2 cellular contexts compared by ENCODE assay signal in the genomic region with DNA sequence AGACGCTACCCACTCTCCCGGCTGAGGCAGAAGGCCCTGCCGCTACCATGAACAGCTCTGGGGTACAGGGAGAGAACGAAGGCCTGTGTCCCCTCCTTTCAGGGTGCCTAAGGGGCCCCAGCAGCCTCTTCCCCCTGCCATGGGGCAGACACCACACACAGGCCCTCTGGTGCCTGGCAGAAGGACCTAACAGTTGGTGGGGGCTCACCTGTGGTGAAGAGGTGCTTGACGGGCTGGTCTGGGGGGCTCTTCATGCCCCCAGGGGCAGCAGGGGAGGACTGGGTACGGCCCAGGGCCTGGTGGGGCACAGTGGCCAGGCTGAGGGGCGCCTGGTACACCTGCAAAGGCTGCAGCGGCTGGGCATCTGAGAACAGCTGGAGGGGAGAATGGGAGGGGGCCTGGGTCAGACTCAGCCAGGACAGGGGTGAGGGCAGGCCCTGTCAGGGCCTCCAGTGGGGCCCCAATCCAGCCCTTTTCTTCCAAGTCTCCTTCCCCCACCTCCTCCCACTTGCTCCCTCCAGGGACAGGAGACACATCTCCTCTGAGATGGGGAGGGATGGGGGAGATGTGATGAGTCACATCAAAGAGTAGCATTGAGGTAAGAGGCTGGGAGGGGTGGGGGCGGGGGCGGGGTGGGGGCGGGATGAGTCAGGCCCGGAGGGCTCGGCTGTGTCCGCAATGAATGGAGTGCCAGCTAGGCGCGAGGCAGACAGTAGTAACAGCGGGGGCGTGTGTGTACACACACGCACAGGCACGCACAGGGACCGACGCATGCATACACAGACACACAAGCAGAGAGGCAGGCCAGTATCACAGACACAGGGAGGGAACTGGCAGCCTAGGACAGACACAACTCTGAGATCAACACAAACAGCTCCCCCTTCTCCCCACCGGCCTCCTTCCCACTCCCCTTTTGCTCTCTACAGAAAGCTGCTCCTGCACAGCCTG.
A peak's percentile ranks its signal among the peaks of the same experiment; 100 is the strongest.
TF ChIP-seq lines count a peak whose summit lies in the region.

No MANE protein-coding gene starts in this region.

TF ChIP-seq in IMR-90, 13 proteins besides CTCF, POLR2A, EP300 and RAD21:
- peak; percentile 14; the same call in 1 of the 2 replicates for TF ChIP-seq SMC3 (IDR thresholded peaks at IDR 0.05; ENCODE audit: low read depth, low read length)
- no peak for TF ChIP-seq RFX5 (IDR thresholded peaks at IDR 0.05; ENCODE audit: low read depth, low read length)
- TF ChIP-seq, protein P1, sequence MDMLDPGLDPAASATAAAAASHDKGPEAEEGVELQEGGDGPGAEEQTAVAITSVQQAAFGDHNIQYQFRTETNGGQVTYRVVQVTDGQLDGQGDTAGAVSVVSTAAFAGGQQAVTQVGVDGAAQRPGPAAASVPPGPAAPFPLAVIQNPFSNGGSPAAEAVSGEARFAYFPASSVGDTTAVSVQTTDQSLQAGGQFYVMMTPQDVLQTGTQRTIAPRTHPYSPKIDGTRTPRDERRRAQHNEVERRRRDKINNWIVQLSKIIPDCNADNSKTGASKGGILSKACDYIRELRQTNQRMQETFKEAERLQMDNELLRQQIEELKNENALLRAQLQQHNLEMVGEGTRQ (IDR thresholded peaks at IDR 0.05; ENCODE audit: low read depth, low read length), result no peak
- TF ChIP-seq BHLHE40 (IDR thresholded peaks at IDR 0.05; ENCODE audit: low read depth, low read length), result peak; percentile 92
- peak; percentile 93 for TF ChIP-seq MXI1 (IDR thresholded peaks at IDR 0.05; ENCODE audit: borderline replicate concordance, low read depth, low read length)
- peak; percentile 95 for TF ChIP-seq MAZ (IDR thresholded peaks at IDR 0.05; ENCODE audit: borderline replicate concordance, low read depth, low read length)
- TF ChIP-seq FOS (IDR thresholded peaks at IDR 0.05; ENCODE audit: low read depth, low read length), result peak; percentile 85
- TF ChIP-seq MAFK (IDR thresholded peaks at IDR 0.05; ENCODE audit: low read depth, low read length), result no peak
- TF ChIP-seq, protein P2, sequence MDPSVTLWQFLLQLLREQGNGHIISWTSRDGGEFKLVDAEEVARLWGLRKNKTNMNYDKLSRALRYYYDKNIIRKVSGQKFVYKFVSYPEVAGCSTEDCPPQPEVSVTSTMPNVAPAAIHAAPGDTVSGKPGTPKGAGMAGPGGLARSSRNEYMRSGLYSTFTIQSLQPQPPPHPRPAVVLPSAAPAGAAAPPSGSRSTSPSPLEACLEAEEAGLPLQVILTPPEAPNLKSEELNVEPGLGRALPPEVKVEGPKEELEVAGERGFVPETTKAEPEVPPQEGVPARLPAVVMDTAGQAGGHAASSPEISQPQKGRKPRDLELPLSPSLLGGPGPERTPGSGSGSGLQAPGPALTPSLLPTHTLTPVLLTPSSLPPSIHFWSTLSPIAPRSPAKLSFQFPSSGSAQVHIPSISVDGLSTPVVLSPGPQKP (IDR thresholded peaks at IDR 0.05; ENCODE audit: borderline replicate concordance, low read depth, low read length), result no peak
- TF ChIP-seq NFE2L2 (IDR thresholded peaks at IDR 0.05; ENCODE audit: low read depth, low read length), result no peak; the same call in 1 of the 2 replicates
- no peak; the same call in 1 of the 2 replicates for TF ChIP-seq CHD1 (IDR thresholded peaks at IDR 0.05; ENCODE audit: low read depth, low read length)
- no peak for TF ChIP-seq RCOR1 (IDR thresholded peaks at IDR 0.05; ENCODE audit: insufficient replicate concordance, low read length)
- TF ChIP-seq CEBPB (IDR thresholded peaks at IDR 0.05; ENCODE audit: low read depth, low read length), result peak; percentile 66

TF ChIP-seq in H1, 55 proteins besides CTCF, POLR2A, EP300 and RAD21:
- TF ChIP-seq TCF12 (IDR thresholded peaks at IDR 0.05; ENCODE audit: low read depth, low read length), result no peak
- peak; percentile 61; the same call in 1 of the 2 replicates for TF ChIP-seq JUND (IDR thresholded peaks at IDR 0.05; ENCODE audit: low read length)
- no peak for TF ChIP-seq GABPA (IDR thresholded peaks at IDR 0.05; ENCODE audit: borderline replicate concordance, insufficient read depth, low read length)
- TF ChIP-seq MAFK (IDR thresholded peaks at IDR 0.05; ENCODE audit: low read depth, low read length), result no peak
- no peak for TF ChIP-seq PHF8 (conservative IDR thresholded peaks at IDR 0.05; ENCODE audit: low read depth, low read length)
- no peak for TF ChIP-seq RNF2 (IDR thresholded peaks at IDR 0.05; ENCODE audit: borderline replicate concordance, low read depth, low read length, missing control alignments, poor library complexity, severe bottlenecking)
- TF ChIP-seq CTBP2 (IDR thresholded peaks at IDR 0.05; ENCODE audit: borderline replicate concordance, insufficient read depth, insufficient read length, low read length), result no peak
- TF ChIP-seq RBBP5 (IDR thresholded peaks at IDR 0.05; ENCODE audit: borderline replicate concordance, low read depth, low read length), result 0 out of 2 replicates have a peak, but pooled peaks have one; percentile 66
- TF ChIP-seq SAP30 (IDR thresholded peaks at IDR 0.05; ENCODE audit: insufficient read depth, insufficient replicate concordance, low read length), result no peak
- peak; percentile 68 for TF ChIP-seq SP1 (IDR thresholded peaks at IDR 0.05; ENCODE audit: low read depth, low read length)
- no peak for TF ChIP-seq SP2 (IDR thresholded peaks at IDR 0.05; ENCODE audit: low read length)
- TF ChIP-seq RXRA (IDR thresholded peaks at IDR 0.05; ENCODE audit: insufficient read depth, low read depth, low read length), result no peak
- no peak for TF ChIP-seq KDM5A (IDR thresholded peaks at IDR 0.05; ENCODE audit: low read length)
- 0 out of 4 replicates have a peak, but pooled peaks have one; percentile 12 to 20 for TF ChIP-seq SIN3A (conservative IDR thresholded peaks at IDR 0.05 in 1 of 2, IDR thresholded peaks at IDR 0.05 in 1 of 2; ENCODE audit: low read depth in 1 of 2, low read length in 2 of 2)
- TF ChIP-seq CEBPB (IDR thresholded peaks at IDR 0.05; ENCODE audit: low read depth, low read length), result no peak
- TF ChIP-seq HDAC6 (IDR thresholded peaks at IDR 0.05; ENCODE audit: low read depth, low read length), result no peak
- TF ChIP-seq TBP (IDR thresholded peaks at IDR 0.05; ENCODE audit: low read depth, low read length), result no peak
- TF ChIP-seq, protein P3, sequence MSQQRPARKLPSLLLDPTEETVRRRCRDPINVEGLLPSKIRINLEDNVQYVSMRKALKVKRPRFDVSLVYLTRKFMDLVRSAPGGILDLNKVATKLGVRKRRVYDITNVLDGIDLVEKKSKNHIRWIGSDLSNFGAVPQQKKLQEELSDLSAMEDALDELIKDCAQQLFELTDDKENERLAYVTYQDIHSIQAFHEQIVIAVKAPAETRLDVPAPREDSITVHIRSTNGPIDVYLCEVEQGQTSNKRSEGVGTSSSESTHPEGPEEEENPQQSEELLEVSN (IDR thresholded peaks at IDR 0.05), result no peak
- no peak for TF ChIP-seq ASH2L (IDR thresholded peaks at IDR 0.05; ENCODE audit: low read length)
- no peak for TF ChIP-seq TAF1 (IDR thresholded peaks at IDR 0.05; ENCODE audit: low read depth, low read length)
- no peak for TF ChIP-seq CBX5 (IDR thresholded peaks at IDR 0.05; ENCODE audit: low read depth, low read length)
- TF ChIP-seq, protein P4, sequence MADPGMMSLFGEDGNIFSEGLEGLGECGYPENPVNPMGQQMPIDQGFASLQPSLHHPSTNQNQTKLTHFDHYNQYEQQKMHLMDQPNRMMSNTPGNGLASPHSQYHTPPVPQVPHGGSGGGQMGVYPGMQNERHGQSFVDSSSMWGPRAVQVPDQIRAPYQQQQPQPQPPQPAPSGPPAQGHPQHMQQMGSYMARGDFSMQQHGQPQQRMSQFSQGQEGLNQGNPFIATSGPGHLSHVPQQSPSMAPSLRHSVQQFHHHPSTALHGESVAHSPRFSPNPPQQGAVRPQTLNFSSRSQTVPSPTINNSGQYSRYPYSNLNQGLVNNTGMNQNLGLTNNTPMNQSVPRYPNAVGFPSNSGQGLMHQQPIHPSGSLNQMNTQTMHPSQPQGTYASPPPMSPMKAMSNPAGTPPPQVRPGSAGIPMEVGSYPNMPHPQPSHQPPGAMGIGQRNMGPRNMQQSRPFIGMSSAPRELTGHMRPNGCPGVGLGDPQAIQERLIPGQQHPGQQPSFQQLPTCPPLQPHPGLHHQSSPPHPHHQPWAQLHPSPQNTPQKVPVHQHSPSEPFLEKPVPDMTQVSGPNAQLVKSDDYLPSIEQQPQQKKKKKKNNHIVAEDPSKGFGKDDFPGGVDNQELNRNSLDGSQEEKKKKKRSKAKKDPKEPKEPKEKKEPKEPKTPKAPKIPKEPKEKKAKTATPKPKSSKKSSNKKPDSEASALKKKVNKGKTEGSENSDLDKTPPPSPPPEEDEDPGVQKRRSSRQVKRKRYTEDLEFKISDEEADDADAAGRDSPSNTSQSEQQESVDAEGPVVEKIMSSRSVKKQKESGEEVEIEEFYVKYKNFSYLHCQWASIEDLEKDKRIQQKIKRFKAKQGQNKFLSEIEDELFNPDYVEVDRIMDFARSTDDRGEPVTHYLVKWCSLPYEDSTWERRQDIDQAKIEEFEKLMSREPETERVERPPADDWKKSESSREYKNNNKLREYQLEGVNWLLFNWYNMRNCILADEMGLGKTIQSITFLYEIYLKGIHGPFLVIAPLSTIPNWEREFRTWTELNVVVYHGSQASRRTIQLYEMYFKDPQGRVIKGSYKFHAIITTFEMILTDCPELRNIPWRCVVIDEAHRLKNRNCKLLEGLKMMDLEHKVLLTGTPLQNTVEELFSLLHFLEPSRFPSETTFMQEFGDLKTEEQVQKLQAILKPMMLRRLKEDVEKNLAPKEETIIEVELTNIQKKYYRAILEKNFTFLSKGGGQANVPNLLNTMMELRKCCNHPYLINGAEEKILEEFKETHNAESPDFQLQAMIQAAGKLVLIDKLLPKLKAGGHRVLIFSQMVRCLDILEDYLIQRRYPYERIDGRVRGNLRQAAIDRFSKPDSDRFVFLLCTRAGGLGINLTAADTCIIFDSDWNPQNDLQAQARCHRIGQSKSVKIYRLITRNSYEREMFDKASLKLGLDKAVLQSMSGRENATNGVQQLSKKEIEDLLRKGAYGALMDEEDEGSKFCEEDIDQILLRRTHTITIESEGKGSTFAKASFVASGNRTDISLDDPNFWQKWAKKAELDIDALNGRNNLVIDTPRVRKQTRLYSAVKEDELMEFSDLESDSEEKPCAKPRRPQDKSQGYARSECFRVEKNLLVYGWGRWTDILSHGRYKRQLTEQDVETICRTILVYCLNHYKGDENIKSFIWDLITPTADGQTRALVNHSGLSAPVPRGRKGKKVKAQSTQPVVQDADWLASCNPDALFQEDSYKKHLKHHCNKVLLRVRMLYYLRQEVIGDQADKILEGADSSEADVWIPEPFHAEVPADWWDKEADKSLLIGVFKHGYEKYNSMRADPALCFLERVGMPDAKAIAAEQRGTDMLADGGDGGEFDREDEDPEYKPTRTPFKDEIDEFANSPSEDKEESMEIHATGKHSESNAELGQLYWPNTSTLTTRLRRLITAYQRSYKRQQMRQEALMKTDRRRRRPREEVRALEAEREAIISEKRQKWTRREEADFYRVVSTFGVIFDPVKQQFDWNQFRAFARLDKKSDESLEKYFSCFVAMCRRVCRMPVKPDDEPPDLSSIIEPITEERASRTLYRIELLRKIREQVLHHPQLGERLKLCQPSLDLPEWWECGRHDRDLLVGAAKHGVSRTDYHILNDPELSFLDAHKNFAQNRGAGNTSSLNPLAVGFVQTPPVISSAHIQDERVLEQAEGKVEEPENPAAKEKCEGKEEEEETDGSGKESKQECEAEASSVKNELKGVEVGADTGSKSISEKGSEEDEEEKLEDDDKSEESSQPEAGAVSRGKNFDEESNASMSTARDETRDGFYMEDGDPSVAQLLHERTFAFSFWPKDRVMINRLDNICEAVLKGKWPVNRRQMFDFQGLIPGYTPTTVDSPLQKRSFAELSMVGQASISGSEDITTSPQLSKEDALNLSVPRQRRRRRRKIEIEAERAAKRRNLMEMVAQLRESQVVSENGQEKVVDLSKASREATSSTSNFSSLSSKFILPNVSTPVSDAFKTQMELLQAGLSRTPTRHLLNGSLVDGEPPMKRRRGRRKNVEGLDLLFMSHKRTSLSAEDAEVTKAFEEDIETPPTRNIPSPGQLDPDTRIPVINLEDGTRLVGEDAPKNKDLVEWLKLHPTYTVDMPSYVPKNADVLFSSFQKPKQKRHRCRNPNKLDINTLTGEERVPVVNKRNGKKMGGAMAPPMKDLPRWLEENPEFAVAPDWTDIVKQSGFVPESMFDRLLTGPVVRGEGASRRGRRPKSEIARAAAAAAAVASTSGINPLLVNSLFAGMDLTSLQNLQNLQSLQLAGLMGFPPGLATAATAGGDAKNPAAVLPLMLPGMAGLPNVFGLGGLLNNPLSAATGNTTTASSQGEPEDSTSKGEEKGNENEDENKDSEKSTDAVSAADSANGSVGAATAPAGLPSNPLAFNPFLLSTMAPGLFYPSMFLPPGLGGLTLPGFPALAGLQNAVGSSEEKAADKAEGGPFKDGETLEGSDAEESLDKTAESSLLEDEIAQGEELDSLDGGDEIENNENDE (IDR thresholded peaks at IDR 0.05; ENCODE audit: insufficient replicate concordance, low read length), result no peak
